In genomic region chr14:101109981-101110728, GRCh38 we compare ENCODE assay signal across 15 cellular contexts.
DNase-seq lines count a peak whose midpoint lies in the region; ATAC-seq and TF ChIP-seq lines count a peak whose summit lies in the region.
"Had no signal": no experiment of that assay in that cellular context is flagged by ENCODE, and none has a peak within 500 bp of the region (broad histone marks: within the 10 kb centered on the region; RNA-seq: fewer than 3 reads in every experiment).

No MANE protein-coding gene starts in this region.

- H3K27me3 ChIP-seq in esophagus muscularis mucosa: peaks cover 0 to 7% (median 0%) of the 10 kb centered on the region in 4 donors
- H3K27me3 ChIP-seq: ovary had no signal

- TF ChIP-seq POLR2A in esophagus muscularis mucosa (IDR thresholded peaks at IDR 0.05; ENCODE audit: low read depth): no peak

- H3K27ac Mint-ChIP-seq in activated naive CD4-positive, alpha-beta T cell treated with anti-CD3 and anti-CD28 coated beads for 36 hours: no peak overlapping the region
- no peak overlapping the region for H3K27ac Mint-ChIP-seq in activated naive CD4-positive, alpha-beta T cell treated with anti-CD3 and anti-CD28 coated beads, Interleukin-2, amount 10 ng/mL, durations not matched to agents 7 days and 5 days
- H3K27ac Mint-ChIP-seq: activated T-helper 17 cell treated with anti-CD3 and anti-CD28 coated beads, Interleukin-2, amount 50 U/mL, for 72 hours; CD8-positive, alpha-beta memory T cell had no signal

- 88% methylated on average over 11 of the region's 15 CpGs for whole genome bisulfite sequencing in esophagus muscularis mucosa

- no peaks in the 10 kb centered on the region for H3K4me1 Mint-ChIP-seq in activated naive CD4-positive, alpha-beta T cell treated with anti-CD3 and anti-CD28 coated beads for 36 hours (ENCODE audit: low read depth)
- H3K4me1 Mint-ChIP-seq in activated naive CD4-positive, alpha-beta T cell treated with anti-CD3 and anti-CD28 coated beads, Interleukin-2, amount 10 ng/mL, durations not matched to agents 7 days and 5 days: no peaks in the 10 kb centered on the region
- H3K4me1 Mint-ChIP-seq: activated T-helper 17 cell treated with anti-CD3 and anti-CD28 coated beads, Interleukin-2, amount 50 U/mL, for 72 hours; CD8-positive, alpha-beta memory T cell; stimulated activated naive CD8-positive, alpha-beta T cell treated with anti-CD3 and anti-CD28 coated beads, Interleukin-15, amount 100 ng/mL, for 72 hours had no signal

- no peaks in the 10 kb centered on the region for H3K36me3 ChIP-seq in esophagus muscularis mucosa
- H3K36me3 ChIP-seq: ovary had no signal

- H3K4me1 ChIP-seq in esophagus muscularis mucosa: no peaks in the 10 kb centered on the region

- peaks cover 3% of the 10 kb centered on the region for H3K27me3 Mint-ChIP-seq in activated naive CD4-positive, alpha-beta T cell treated with anti-CD3 and anti-CD28 coated beads for 36 hours (ENCODE audit: low read depth)
- no peaks in the 10 kb centered on the region for H3K27me3 Mint-ChIP-seq in activated naive CD4-positive, alpha-beta T cell treated with anti-CD3 and anti-CD28 coated beads, Interleukin-2, amount 10 ng/mL, durations not matched to agents 7 days and 5 days
- H3K27me3 Mint-ChIP-seq: activated T-helper 17 cell treated with anti-CD3 and anti-CD28 coated beads, Interleukin-2, amount 50 U/mL, for 72 hours; stimulated activated naive CD8-positive, alpha-beta T cell treated with anti-CD3 and anti-CD28 coated beads, Interleukin-15, amount 100 ng/mL, for 72 hours had no signal

- no peaks in the 10 kb centered on the region for H3K9me3 Mint-ChIP-seq in activated naive CD4-positive, alpha-beta T cell treated with anti-CD3 and anti-CD28 coated beads for 36 hours
- H3K9me3 Mint-ChIP-seq in activated naive CD4-positive, alpha-beta T cell treated with anti-CD3 and anti-CD28 coated beads, Interleukin-2, amount 10 ng/mL, durations not matched to agents 7 days and 5 days: no peaks in the 10 kb centered on the region
- H3K9me3 Mint-ChIP-seq: CD8-positive, alpha-beta memory T cell had no signal

- H3K4me3 Mint-ChIP-seq in activated naive CD4-positive, alpha-beta T cell treated with anti-CD3 and anti-CD28 coated beads for 36 hours: no peak overlapping the region
- H3K4me3 Mint-ChIP-seq in activated naive CD4-positive, alpha-beta T cell treated with anti-CD3 and anti-CD28 coated beads, Interleukin-2, amount 10 ng/mL, durations not matched to agents 7 days and 5 days: no peak overlapping the region
- H3K4me3 Mint-ChIP-seq: activated T-helper 17 cell treated with anti-CD3 and anti-CD28 coated beads, Interleukin-2, amount 50 U/mL, for 72 hours; CD8-positive, alpha-beta memory T cell; stimulated activated naive CD8-positive, alpha-beta T cell treated with anti-CD3 and anti-CD28 coated beads, Interleukin-15, amount 100 ng/mL, for 72 hours had no signal

- intact Hi-C loops in activated naive CD4-positive, alpha-beta T cell treated with anti-CD3 and anti-CD28 coated beads for 36 hours (cut with micrococcal nuclease): no loop called here
- intact Hi-C loops in esophagus muscularis mucosa (cut with DNase I): no loop called here

- peak; percentile 1 for DNase-seq in activated naive CD4-positive, alpha-beta T cell treated with anti-CD3 and anti-CD28 coated beads for 36 hours
- no peak for DNase-seq in activated naive CD4-positive, alpha-beta T cell treated with anti-CD3 and anti-CD28 coated beads, Interleukin-2, amount 10 ng/mL, durations not matched to agents 7 days and 5 days
- DNase-seq in NCI-H345 (lab: John Stamatoyannopoulos, UW) (peak; percentile 88), esophagus muscularis mucosa (ENCODE audit: extremely low spot score) (peak; percentile 57), SW 1271 (lab: John Stamatoyannopoulos, UW) (no peak), occipital lobe (lab: John Stamatoyannopoulos, UW) (no peak)
- peak; percentile 10 for DNase-seq in stimulated activated CD8-positive, alpha-beta memory T cell treated with anti-CD3 and anti-CD28 coated beads, Interleukin-4, amount 100 ng/mL, for 48 hours
- DNase-seq: anterior cingulate cortex; CD8-positive, alpha-beta memory T cell; GOT3; stimulated activated naive CD8-positive, alpha-beta T cell treated with anti-CD3 and anti-CD28 coated beads, Interleukin-15, amount 100 ng/mL, for 72 hours had no signal

- peaks cover 0 to 10% (median 3%) of the 10 kb centered on the region in 4 donors for H3K9me3 ChIP-seq in esophagus muscularis mucosa
- H3K9me3 ChIP-seq: ovary had no signal

- no peak for TF ChIP-seq EP300 in esophagus muscularis mucosa (IDR thresholded peaks at IDR 0.05)

- CTCF ChIA-PET in activated naive CD4-positive, alpha-beta T cell treated with anti-CD3 and anti-CD28 coated beads for 36 hours (lab: Charles Lee): no interaction called here
- CTCF ChIA-PET in activated naive CD4-positive, alpha-beta T cell treated with anti-CD3 and anti-CD28 coated beads, Interleukin-2, amount 10 ng/mL, durations not matched to agents 7 days and 5 days (lab: Charles Lee): no interaction called here

- H3K4me3 ChIP-seq in esophagus muscularis mucosa: no peak overlapping the region
- H3K4me3 ChIP-seq: ovary had no signal

- H3K36me3 Mint-ChIP-seq in activated naive CD4-positive, alpha-beta T cell treated with anti-CD3 and anti-CD28 coated beads for 36 hours (ENCODE audit: low read depth): no peaks in the 10 kb centered on the region
- H3K36me3 Mint-ChIP-seq in activated naive CD4-positive, alpha-beta T cell treated with anti-CD3 and anti-CD28 coated beads, Interleukin-2, amount 10 ng/mL, durations not matched to agents 7 days and 5 days: no peaks in the 10 kb centered on the region
- H3K36me3 Mint-ChIP-seq: CD8-positive, alpha-beta memory T cell had no signal

- no peak for TF ChIP-seq CTCF in esophagus muscularis mucosa (IDR thresholded peaks at IDR 0.05)

- no peak overlapping the region for H3K27ac ChIP-seq in esophagus muscularis mucosa (replicated peaks in 1 of 4)
- H3K27ac ChIP-seq: epithelial cell of prostate, ovary had no signal

- ATAC-seq in HG03432 (IDR thresholded peaks at IDR 0.05; ENCODE audit: unreplicated experiment): no peak
- ATAC-seq: activated T-helper 17 cell treated with anti-CD3 and anti-CD28 coated beads, Interleukin-2, amount 50 U/mL, for 72 hours; stimulated activated naive CD8-positive, alpha-beta T cell treated with anti-CD3 and anti-CD28 coated beads, Interleukin-15, amount 100 ng/mL, for 72 hours had no signal

Comparison
In these comparisons a context has a peak if more than half of its experiments do, and no peak if none do; other contexts are left out.
1. DNase-seq: peak in activated naive CD4-positive, alpha-beta T cell treated with anti-CD3 and anti-CD28 coated beads for 36 hours (single experiment), NCI-H345 (single experiment), esophagus muscularis mucosa (single experiment) and stimulated activated CD8-positive, alpha-beta memory T cell treated with anti-CD3 and anti-CD28 coated beads, Interleukin-4, amount 100 ng/mL, for 48 hours (single experiment); none in activated naive CD4-positive, alpha-beta T cell treated with anti-CD3 and anti-CD28 coated beads, Interleukin-2, amount 10 ng/mL, durations not matched to agents 7 days and 5 days (single experiment), SW 1271 (0 of 2) and occipital lobe (single experiment).